Comparison of ENCODE assay signal across 7 cellular contexts in genomic region chr15:93032515-93033206, GRCh38. TPM values are rescaled to one million over a fixed set of nuclear protein-coding genes. Genes with fewer than 3 reads are reported as not detected.
A peak's percentile ranks its signal among the peaks of the same experiment; 100 is the strongest.
DNase-seq lines count a peak whose midpoint lies in the region; ATAC-seq, FAIRE-seq and TF ChIP-seq lines count a peak whose summit lies in the region.
"Not testable (repeated sequence)": the region's sequence is repeated elsewhere in the genome, so short reads cannot be mapped to it uniquely, and the experiment has no call there.
"Had no signal": no experiment of that assay in that cellular context is flagged by ENCODE, and none has a peak within 500 bp of the region (broad histone marks: within the 10 kb centered on the region; RNA-seq: fewer than 3 reads in every experiment).

No MANE protein-coding gene starts in this region.

- H3K9me3 Mint-ChIP-seq in neural progenitor cell, result not testable (repeated sequence)

- not testable (repeated sequence) for ATAC-seq in HCT116; RWPE2 (ENCODE audit: low read depth); K562

- TF ChIP-seq CTCF in HCT116 (IDR thresholded peaks at IDR 0.05 in 2 of 3, conservative IDR thresholded peaks at IDR 0.05 in 1 of 3; ENCODE audit: borderline replicate concordance in 1 of 3, insufficient read depth in 1 of 3, low read depth in 2 of 3, low read length in 2 of 3); RWPE2 (IDR thresholded peaks at IDR 0.05; ENCODE audit: poor library complexity, severe bottlenecking); K562 (IDR thresholded peaks at IDR 0.05 in 2 of 3, conservative IDR thresholded peaks at IDR 0.05 in 1 of 3; ENCODE audit: insufficient read depth in 2 of 3, low read depth in 1 of 3, low read length in 3 of 3); neural progenitor cell (IDR thresholded peaks at IDR 0.05); suprapubic skin (IDR thresholded peaks at IDR 0.05): not testable (repeated sequence)

- not testable (repeated sequence) for H3K9me2 ChIP-seq in HCT116 (ENCODE audit: insufficient read depth)

- H2AFZ ChIP-seq in HCT116 (ENCODE audit: low read depth, low read length, poor library complexity, severe bottlenecking); K562 (ENCODE audit: low read depth, low read length); neural progenitor cell (replicated peaks): not testable (repeated sequence)

- H3K4me3 Mint-ChIP-seq in neural progenitor cell, result not testable (repeated sequence)

- TF ChIP-seq POLR2A in HCT116 (IDR thresholded peaks at IDR 0.05; ENCODE audit: borderline replicate concordance, extremely low read depth, insufficient read depth, insufficient read length); suprapubic skin (IDR thresholded peaks at IDR 0.05): not testable (repeated sequence)
- peak; percentile 72 for TF ChIP-seq POLR2A in K562 (conservative IDR thresholded peaks at IDR 0.05)

- not testable (repeated sequence) for H3K27ac ChIP-seq in HCT116 (ENCODE audit: low read depth, low read length); RWPE2 (ENCODE audit: poor library complexity, severe bottlenecking); K562 (ENCODE audit: extremely low read depth, low read depth, low read length); neural progenitor cell; suprapubic skin

- BruUV-seq in HCT116 (replicated peaks; lab: Mats Ljungman, UMichigan), result TSS peak; percentile 45
- BruUV-seq in K562 (replicated peaks; lab: Mats Ljungman, UMichigan), result TSS peak; percentile 89

- peaks cover 33% of the 10 kb centered on the region for H3F3A ChIP-seq in neural progenitor cell (ENCODE audit: low read depth)

- WGBS in K562 (ENCODE audit: insufficient coverage, low coverage, missing lambda C conversion rate), result 43% methylated on average over 18 of the region's 21 CpGs
- 96% methylated on average over 21 of the region's 21 CpGs for WGBS in suprapubic skin

- H3K4me3 ChIP-seq in HCT116 (replicated peaks in 1 of 2; ENCODE audit: low read depth in 1 of 2, low read length in 2 of 2); RWPE2 (ENCODE audit: severe bottlenecking); neural progenitor cell; suprapubic skin: not testable (repeated sequence)
- 0 out of 2 replicates have a peak overlapping the region, but pooled peaks have one; percentile 5 for H3K4me3 ChIP-seq in K562

- H3K36me3 ChIP-seq in HCT116 (ENCODE audit: control insufficient read depth in 1 of 2, insufficient read depth in 2 of 2, low read length in 2 of 2); RWPE2 (ENCODE audit: low read depth); K562 (ENCODE audit: control insufficient read depth, insufficient read depth, low read length); neural progenitor cell; suprapubic skin: not testable (repeated sequence)

- not testable (repeated sequence) for TF ChIP-seq EP300 in K562 (IDR thresholded peaks at IDR 0.05; ENCODE audit: low read length); suprapubic skin (IDR thresholded peaks at IDR 0.05)

- not testable (repeated sequence) for H3K79me2 ChIP-seq in HCT116 (ENCODE audit: insufficient read depth, low read length); K562 (ENCODE audit: control insufficient read depth, insufficient read depth, low read length); neural progenitor cell (ENCODE audit: low read depth)

- not testable (repeated sequence) for H3K36me3 Mint-ChIP-seq in neural progenitor cell

- intact Hi-C loops in HCT116 (cut with micrococcal nuclease), result loop anchor here (5.0 kb wide), 1 partner anchor 1290 kb away; no protein-coding TSS in a partner anchor
- intact Hi-C loops in K562 (cut with micrococcal nuclease), result loop anchor here (10.0 kb wide), 1 partner anchor 238 kb away; no protein-coding TSS in a partner anchor

- H3K9me1 ChIP-seq in K562 (ENCODE audit: control insufficient read depth, insufficient read depth, low read length), result not testable (repeated sequence)

- FAIRE-seq in K562 (lab: Jason Lieb, UNC), result not testable (repeated sequence)

- not testable (repeated sequence) for H3K9ac ChIP-seq in HCT116 (ENCODE audit: low read length); neural progenitor cell
- H3K9ac ChIP-seq in K562 (ENCODE audit: insufficient read depth in 1 of 2, low read depth in 2 of 2, low read length in 2 of 2), result peak overlapping the region in 1 of 2 experiments; percentile 28; a peak in 1 of 4 replicates

- in situ Hi-C loops in K562 (cut with MboI), result loop anchor here (25.0 kb wide), 1 partner anchor 1280 kb away; no protein-coding TSS in a partner anchor

- H3K27me3 ChIP-seq in HCT116 (ENCODE audit: insufficient read depth, low read length); RWPE2 (ENCODE audit: insufficient read depth, poor library complexity, severe bottlenecking); K562 (ENCODE audit: control insufficient read depth in 2 of 2, insufficient read depth in 2 of 2, low read length in 2 of 2); neural progenitor cell; suprapubic skin: not testable (repeated sequence)

- RAD21 ChIA-PET in HCT116 (lab: Charles Lee; ENCODE audit: low non-redundant PET in 1 of 2, low total read pairs in 2 of 2, uncharacterized antibody in 2 of 2, unreplicated experiment in 2 of 2), result interaction anchor here (1.2 to 1.5 kb wide), 2 partner anchors 1087 kb away, joined by 3 to 4 read pairs; no protein-coding TSS in a partner anchor

- not testable (repeated sequence) for TF ChIP-seq RAD21 in HCT116 (IDR thresholded peaks at IDR 0.05; ENCODE audit: low read depth); K562 (CRISPR knock-in tag; conservative IDR thresholded peaks at IDR 0.05 in 1 of 2, IDR thresholded peaks at IDR 0.05 in 1 of 2)

- H3K4me2 ChIP-seq in HCT116 (ENCODE audit: low read length); neural progenitor cell: not testable (repeated sequence)
- peak overlapping the region; percentile 3; the same call in 1 of the 2 replicates for H3K4me2 ChIP-seq in K562 (ENCODE audit: insufficient read depth, low read length)

- POLR2A ChIA-PET in HCT116 (lab: Charles Lee), result not testable (repeated sequence)
- POLR2A ChIA-PET in K562 (lab: Yijun Ruan, JAX), result interaction anchor here (0.6 kb wide), 2 partner anchors 149 to 1087 kb away, joined by 3 read pairs; no protein-coding TSS in a partner anchor

- H3K27me3 Mint-ChIP-seq in neural progenitor cell (ENCODE audit: insufficient read depth, low read depth), result not testable (repeated sequence)

- not testable (repeated sequence) for DNase-seq in HCT116 (ENCODE audit: low read depth, low spot score); K562 (ENCODE audit: extremely low read depth in 1 of 4, low spot score in 3 of 4); neural progenitor cell (ENCODE audit: low spot score)
- DNase-seq in RWPE2 (ENCODE audit: low spot score) (peak; percentile 56), islet precursor cell (peak; percentile 45), suprapubic skin (ENCODE audit: low spot score in 2 of 2) (peak; percentile 46 to 65)

- peak overlapping the region; percentile 92 for H3K27ac Mint-ChIP-seq in neural progenitor cell

- H3K4me1 Mint-ChIP-seq in neural progenitor cell, result peaks cover 34% of the 10 kb centered on the region

- CTCF ChIA-PET in HCT116 (lab: Charles Lee), result interaction anchor here (1.6 to 7.3 kb wide), 2 partner anchors 942 to 1087 kb away, joined by 3 to 125 read pairs; no protein-coding TSS in a partner anchor
- CTCF ChIA-PET in K562 (lab: Yijun Ruan, JAX; ENCODE audit: low intra/inter-chr PET ratio), result not testable (repeated sequence)

- H4K20me1 ChIP-seq in HCT116 (ENCODE audit: insufficient read depth); K562 (replicated peaks; ENCODE audit: control insufficient read depth, insufficient read depth, low read length); neural progenitor cell (ENCODE audit: low read depth): not testable (repeated sequence)

- not testable (repeated sequence) for H3K4me1 ChIP-seq in HCT116 (ENCODE audit: control insufficient read depth in 1 of 2, insufficient read depth in 2 of 2, low read length in 2 of 2); neural progenitor cell
- H3K4me1 ChIP-seq in RWPE2 (ENCODE audit: insufficient read depth, poor library complexity, severe bottlenecking), result peaks cover 17% of the 10 kb centered on the region
- H3K4me1 ChIP-seq in K562 (replicated peaks in 1 of 2; ENCODE audit: control insufficient read depth in 2 of 2, insufficient read depth in 2 of 2, low read length in 2 of 2), result peaks cover 10 to 40% of the 10 kb centered on the region in 2 experiments; a peak in 4 of 5 replicates
- H3K4me1 ChIP-seq in suprapubic skin, result peaks cover 44% of the 10 kb centered on the region

- H3K9me3 ChIP-seq in HCT116 (ENCODE audit: control insufficient read depth in 1 of 2, insufficient read depth in 1 of 2, low read depth in 1 of 2, low read length in 2 of 2); RWPE2 (ENCODE audit: severe bottlenecking); K562 (replicated peaks; ENCODE audit: control insufficient read depth, insufficient read depth, low read depth, low read length); neural progenitor cell (ENCODE audit: low read depth); suprapubic skin: not testable (repeated sequence)

RNA-seq across cellular contexts. Expression of gene RGMA, which starts 56.4 kb away (rescaled TPM):
- 5.5 TPM for total RNA-seq in HCT116 (2021; ENCODE audit: unreplicated experiment)
- polyA plus RNA-seq in HCT116 (2012), result 2.7 and 3.4 TPM in 2 replicates
- not detected in 2 replicates for total RNA-seq in K562 (2011; cell fraction: chromatin; rRNA removed; ENCODE audit: low replicate concordance)
- 0.53 TPM in 1 of 2 replicates, not detected in the other for total RNA-seq in K562 (2011; cell fraction: nucleolus; rRNA removed)
- total RNA-seq in K562 (2011; cell fraction: nucleoplasm; rRNA removed), result not detected in 2 replicates
- total RNA-seq in K562 (2014; rRNA removed), result 0.05 TPM in 1 of 2 replicates, not detected in the other
- total RNA-seq in K562 (2014; rRNA removed; fragmentation: Illumina TruSeq; extraction: Trizol), result not detected in 2 replicates
- total RNA-seq in K562 (2015; rRNA removed; fragmentation: Illumina TruSeq; extraction: Trizol), result not detected in 2 replicates
- 0.04 TPM in 1 of 2 replicates, not detected in the other for total RNA-seq in K562 (2021)
- polyA plus RNA-seq in K562 (2011; rRNA removed), result not detected in 2 replicates
- polyA plus RNA-seq in K562 (2011; cell fraction: cytosol; rRNA removed), result not detected in 2 replicates
- polyA plus RNA-seq in K562 (2011; cell fraction: nucleus; rRNA removed), result not detected in 2 replicates
- 0.12 and 0.28 TPM in 2 replicates for polyA plus RNA-seq in K562 (2012)
- not detected in 2 replicates for polyA plus RNA-seq in K562 (2014; fragmentation: Illumina TruSeq; extraction: Trizol)
- under 1 TPM; 0.03 TPM for polyA plus RNA-seq in K562 (2014; fragmentation: Nextera tagmentation; extraction: Ambion mirVana)
- not detected in 2 replicates for polyA plus RNA-seq in K562 (2014; rRNA removed)
- polyA minus RNA-seq in K562 (2011; rRNA and poly(A)+ RNA removed), result not detected in 2 replicates
- polyA minus RNA-seq in K562 (2011; cell fraction: cytosol; rRNA and poly(A)+ RNA removed), result not detected in 2 replicates
- not detected in 2 replicates for polyA minus RNA-seq in K562 (2011; cell fraction: nucleus; rRNA and poly(A)+ RNA removed)
- total RNA-seq in neural progenitor cell (ENCODE audit: low replicate concordance), result 41.4 and 85.1 TPM in 2 replicates
- total RNA-seq in suprapubic skin, result 10 to 100 TPM; 11.1 to 18.7 (median 15.6) TPM
- total RNA-seq: LHCN-M2 had no signal
